In genomic region chr6:52152070-52152423, GRCh38 we compare ENCODE assay signal across 30 cellular contexts. TPM values are rescaled to one million over a fixed set of nuclear protein-coding genes. Genes with fewer than 3 reads are reported as not detected.
"Had no signal": no experiment of that assay in that cellular context is flagged by ENCODE, and none has a peak within 500 bp of the region (broad histone marks: within the 10 kb centered on the region; RNA-seq: fewer than 3 reads in every experiment).

No MANE protein-coding gene starts in this region.

- H3K9me3 ChIP-seq: heart left ventricle, spleen, stomach, thoracic aorta, transverse colon had no signal

- H3K27ac Mint-ChIP-seq: natural killer cell; stimulated activated naive B cell treated with anti-CD40 and anti-IgM and Interleukin-4, amounts not matched to agents 10 μg/mL and 1 μg/mL and 100 μg/mL, for 72 hours had no signal

- ATAC-seq: heart left ventricle; natural killer cell; right cardiac atrium; stimulated activated naive B cell treated with anti-CD40 and anti-IgM and Interleukin-4, amounts not matched to agents 10 μg/mL and 1 μg/mL and 100 μg/mL, for 72 hours had no signal

- H3K27ac ChIP-seq: coronary artery, heart left ventricle, spleen, stomach, thoracic aorta, transverse colon had no signal

- H3K4me3 ChIP-seq: coronary artery, heart left ventricle, spleen, stomach, thoracic aorta, transverse colon had no signal

- H3K9me3 Mint-ChIP-seq: endodermal cell; natural killer cell; neural crest cell; stimulated activated naive B cell treated with anti-CD40 and anti-IgM and Interleukin-4, amounts not matched to agents 10 μg/mL and 1 μg/mL and 100 μg/mL, for 72 hours had no signal

- DNase-seq: effector CD4-positive, alpha-beta T cell; erythroblast; foreskin melanocyte; heart left ventricle; hippocampal formation; kidney glomerular epithelial cell; natural killer cell; right cardiac atrium; spleen; stimulated activated CD4-positive, alpha-beta T cell treated with anti-CD3 and anti-CD28 coated beads, Interleukin-15, amount 100 ng/mL, for 24 hours; stimulated activated CD4-positive, alpha-beta T cell treated with anti-CD3 and anti-CD28 coated beads, Interleukin-1b, Interleukin-23, amount 100 ng/mL, for 48 hours; stimulated activated CD4-positive, alpha-beta T cell treated with anti-CD3 and anti-CD28 coated beads, Interleukin-4, amount 100 ng/mL, for 4 hours; stimulated activated naive B cell treated with anti-CD40 and anti-IgM and Interleukin-4, amounts not matched to agents 10 μg/mL and 1 μg/mL and 100 μg/mL, for 72 hours; stomach; substantia nigra; transverse colon had no signal

- H3K36me3 ChIP-seq: heart left ventricle, spleen, stomach, thoracic aorta, transverse colon had no signal

- H3K36me3 Mint-ChIP-seq: natural killer cell; stimulated activated naive B cell treated with anti-CD40 and anti-IgM and Interleukin-4, amounts not matched to agents 10 μg/mL and 1 μg/mL and 100 μg/mL, for 72 hours had no signal

- H3K4me1 ChIP-seq: stomach, transverse colon had no signal

- FAIRE-seq: endothelial cell of umbilical vein had no signal

- H3K27me3 ChIP-seq: stomach, transverse colon had no signal

- H3K4me1 Mint-ChIP-seq: neural crest cell had no signal

- H3K4me3 Mint-ChIP-seq: endodermal cell; natural killer cell; neural crest cell; stimulated activated naive B cell treated with anti-CD40 and anti-IgM and Interleukin-4, amounts not matched to agents 10 μg/mL and 1 μg/mL and 100 μg/mL, for 72 hours had no signal

RNA-seq across cellular contexts. Expression of gene IL17A, which starts 34.1 kb away (rescaled TPM):
- total RNA-seq: chondrocyte, dermis microvascular lymphatic vessel endothelial cell, endodermal cell, endothelial cell of umbilical vein, glomerular endothelial cell, heart left ventricle, liver, lung microvascular endothelial cell, mesenteric fat pad, mononuclear cell, natural killer cell, neural crest cell, osteocyte, posterior vena cava, right cardiac atrium, spleen, stomach, thoracic aorta, transverse colon had no signal
- polyA plus RNA-seq: endothelial cell of umbilical vein, heart left ventricle, liver, right cardiac atrium, spleen had no signal
